ENCODE assay signal across 30 cellular contexts in the genomic region with DNA sequence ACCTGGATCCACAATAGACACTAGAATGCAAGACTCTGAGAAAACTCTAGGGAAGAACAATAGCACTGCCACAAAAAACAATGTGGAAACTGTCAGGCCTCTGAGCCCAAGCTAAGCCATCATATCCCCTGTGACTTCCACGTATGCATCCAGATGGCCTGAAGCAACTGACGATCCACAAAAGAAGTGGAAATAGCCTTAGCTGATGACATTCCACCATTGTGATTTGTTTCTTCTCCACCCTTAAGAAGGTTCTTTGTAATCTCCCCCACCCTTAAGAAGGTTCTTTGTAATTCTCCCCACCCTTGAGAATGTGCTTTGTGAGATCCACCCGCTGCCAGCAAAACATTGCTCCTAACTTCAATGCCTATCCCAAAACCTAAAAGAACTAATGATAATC.
"Had no signal": no experiment of that assay in that cellular context is flagged by ENCODE, and none has a peak within 500 bp of the region (broad histone marks: within the 10 kb centered on the region; RNA-seq: fewer than 3 reads in every experiment).

No MANE protein-coding gene starts in this region.

- H3K36me3 ChIP-seq: ascending aorta, cardiac muscle cell, WERI-Rb-1 had no signal

- H3K27ac Mint-ChIP-seq: activated CD4-positive, alpha-beta T cell treated with anti-CD3 and anti-CD28 coated beads, Interleukin-2, amount 10 ng/mL, durations not matched to agents 24 days and 14 days; activated CD8-positive, alpha-beta T cell treated with anti-CD3 and anti-CD28 coated beads, Interleukin-2, amount 10 ng/mL, durations not matched to agents 7 days and 5 days; activated naive CD4-positive, alpha-beta T cell treated with anti-CD3 and anti-CD28 coated beads, Interleukin-2, amount 50 U/mL, for 24 hours; activated naive CD8-positive, alpha-beta T cell treated with anti-CD3 and anti-CD28 coated beads, Interleukin-2, amount 10 ng/mL, durations not matched to agents 7 days and 5 days; activated T-cell treated with anti-CD3 and anti-CD28 coated beads, Interleukin-2, amount 50 U/mL, for 24 hours; activated T-helper 2 cell treated with anti-CD3 and anti-CD28 coated beads, Interferon-gamma antibody, Interleukin-2, Interleukin-4, amounts not matched to agents 10 μg/mL and 5 μg/mL and 100 μg/mL, durations not matched to agents 14 hours and 24 hours and 36 hours had no signal

- H3K4me3 ChIP-seq: ascending aorta, cardiac muscle cell, PC-9 had no signal

- H3K36me3 Mint-ChIP-seq: activated naive CD8-positive, alpha-beta T cell treated with anti-CD3 and anti-CD28 coated beads, Interleukin-2, amount 10 ng/mL, durations not matched to agents 7 days and 5 days had no signal

- H3K27ac ChIP-seq: ascending aorta, cardiac muscle cell, PC-9, RWPE1, WERI-Rb-1 had no signal

- DNase-seq: activated CD4-positive, alpha-beta T cell treated with anti-CD3 and anti-CD28 coated beads, Interleukin-2, amount 10 ng/mL, durations not matched to agents 24 days and 14 days; activated CD4-positive, alpha-beta T cell treated with anti-CD3 and anti-CD28 coated beads, Interleukin-2, amount 50 U/mL, for 48 hours; activated CD8-positive, alpha-beta T cell treated with anti-CD3 and anti-CD28 coated beads, Interleukin-2, amount 10 ng/mL, durations not matched to agents 7 days and 5 days; activated gamma-delta T cell; activated naive CD4-positive, alpha-beta T cell treated with Interleukin-2 at 50 U/mL for 16 hours; activated naive CD8-positive, alpha-beta T cell treated with anti-CD3 and anti-CD28 coated beads, Interleukin-2, amount 10 ng/mL, durations not matched to agents 7 days and 5 days; activated T-cell treated with anti-CD3 and anti-CD28 coated beads, Interleukin-2, amount 50 U/mL, for 24 hours; amygdala; Karpas-422; NCI-H1105; NCI-H1417 treated with DMSO at 0.1 percent for 48 hours; NCI-H1694; NCI-H1930; NCI-H2081 treated with DMSO at 0.1 percent for 48 hours; NCI-H226; NCI-H446 treated with DMSO at 0.1 percent for 48 hours; NCI-H524; NCI-H69; NK-92 treated with Interleukin-12 subunit alpha and Interleukin-12 subunit beta, amount 100 ng/mL, for 24 hours; PC-9; SIG-M5; T1000; WERI-Rb-1 had no signal

- H3K4me3 Mint-ChIP-seq: activated CD4-positive, alpha-beta T cell treated with anti-CD3 and anti-CD28 coated beads, Interleukin-2, amount 10 ng/mL, durations not matched to agents 24 days and 14 days; activated CD8-positive, alpha-beta T cell treated with anti-CD3 and anti-CD28 coated beads, Interleukin-2, amount 10 ng/mL, durations not matched to agents 7 days and 5 days; activated naive CD4-positive, alpha-beta T cell treated with anti-CD3 and anti-CD28 coated beads, Interleukin-2, amount 50 U/mL, for 24 hours; activated naive CD8-positive, alpha-beta T cell treated with anti-CD3 and anti-CD28 coated beads, Interleukin-2, amount 10 ng/mL, durations not matched to agents 7 days and 5 days; activated T-cell treated with anti-CD3 and anti-CD28 coated beads, Interleukin-2, amount 50 U/mL, for 24 hours; central memory CD8-positive, alpha-beta T cell had no signal

- FAIRE-seq: RCC 7860 had no signal

- H3K4me2 ChIP-seq: PC-9 had no signal

- H2AFZ ChIP-seq: PC-9 had no signal

- H3K27me3 ChIP-seq: ascending aorta, cardiac muscle cell had no signal

- H3K9me3 Mint-ChIP-seq: activated CD4-positive, alpha-beta T cell treated with anti-CD3 and anti-CD28 coated beads, Interleukin-2, amount 10 ng/mL, durations not matched to agents 24 days and 14 days; activated naive CD4-positive, alpha-beta T cell treated with anti-CD3 and anti-CD28 coated beads, Interleukin-2, amount 50 U/mL, for 24 hours; activated naive CD8-positive, alpha-beta T cell treated with anti-CD3 and anti-CD28 coated beads, Interleukin-2, amount 10 ng/mL, durations not matched to agents 7 days and 5 days; activated T-cell treated with anti-CD3 and anti-CD28 coated beads, Interleukin-2, amount 50 U/mL, for 24 hours; activated T-helper 2 cell treated with anti-CD3 and anti-CD28 coated beads, Interferon-gamma antibody, Interleukin-2, Interleukin-4, amounts not matched to agents 10 μg/mL and 5 μg/mL and 100 μg/mL, durations not matched to agents 14 hours and 24 hours and 36 hours; central memory CD8-positive, alpha-beta T cell had no signal

- H3K9me3 ChIP-seq: ascending aorta had no signal

- H3K4me1 ChIP-seq: ascending aorta had no signal
